Comparison of ENCODE assay signal across 8 cellular contexts in genomic region chr14:49766839-49767238, GRCh38. TPM values are rescaled to one million over a fixed set of nuclear protein-coding genes. Genes with fewer than 3 reads are reported as not detected.
DNase-seq lines count a peak whose midpoint lies in the region; ATAC-seq and TF ChIP-seq lines count a peak whose summit lies in the region.

No MANE protein-coding gene starts in this region.

- H3K27ac ChIP-seq in GM23338 (ENCODE audit: low read depth) = peak overlapping the region; percentile 99
- H3K27ac ChIP-seq in RWPE2 (ENCODE audit: poor library complexity, severe bottlenecking) = peak overlapping the region; percentile 79
- peak overlapping the region; percentile 86 to 99 for H3K27ac ChIP-seq in esophagus (ENCODE audit: low read depth in 2 of 2, low read length in 1 of 2)
- H3K27ac ChIP-seq in parathyroid adenoma = peak overlapping the region; percentile 99

- H3K4me3 ChIP-seq in GM23338 (peak overlapping the region; percentile 99), RWPE2 (ENCODE audit: severe bottlenecking) (peak overlapping the region; percentile 68), esophagus (ENCODE audit: low read depth in 1 of 2, low read length in 2 of 2) (peak overlapping the region in 1 of 2 donors; percentile 74), parathyroid adenoma (ENCODE audit: low read depth, low read length) (peak overlapping the region; percentile 74)

- no peaks in the 10 kb centered on the region for H3K27me3 ChIP-seq in GM23338 (ENCODE audit: insufficient read depth)
- no peaks in the 10 kb centered on the region for H3K27me3 ChIP-seq in RWPE2 (ENCODE audit: insufficient read depth, poor library complexity, severe bottlenecking)
- no peaks in the 10 kb centered on the region for H3K27me3 ChIP-seq in esophagus (ENCODE audit: control insufficient read depth in 1 of 2, insufficient read depth in 2 of 2, low read length in 2 of 2)
- no peaks in the 10 kb centered on the region for H3K27me3 ChIP-seq in parathyroid adenoma (ENCODE audit: control insufficient read depth, insufficient read depth, low read length)

- peaks cover 17% of the 10 kb centered on the region for H3K4me1 ChIP-seq in GM23338 (ENCODE audit: insufficient read depth)
- H3K4me1 ChIP-seq in RWPE2 (ENCODE audit: insufficient read depth, poor library complexity, severe bottlenecking) = peaks cover 4% of the 10 kb centered on the region
- peaks cover 0 to 5% of the 10 kb centered on the region in 2 donors for H3K4me1 ChIP-seq in esophagus (ENCODE audit: control insufficient read depth in 2 of 2, insufficient read depth in 2 of 2, low read length in 1 of 2)
- peaks cover 4% of the 10 kb centered on the region for H3K4me1 ChIP-seq in parathyroid adenoma

- peaks cover 31% of the 10 kb centered on the region for H3K79me2 ChIP-seq in GM23338 (replicated peaks; ENCODE audit: insufficient read depth)
- peaks cover 15% of the 10 kb centered on the region for H3K79me2 ChIP-seq in parathyroid adenoma

- H3K36me3 ChIP-seq in GM23338 (ENCODE audit: insufficient read depth) (no peaks in the 10 kb centered on the region), RWPE2 (ENCODE audit: low read depth) (peaks cover 6% of the 10 kb centered on the region), esophagus (ENCODE audit: control insufficient read depth in 2 of 2, insufficient read depth in 2 of 2, low read length in 1 of 2) (no peaks in the 10 kb centered on the region), parathyroid adenoma (ENCODE audit: control insufficient read depth, insufficient read depth, low read length) (no peaks in the 10 kb centered on the region)

- DNase-seq in GM23338 (ENCODE audit: low spot score) = no peak
- no peak for DNase-seq in RWPE2 (ENCODE audit: low spot score)
- no peak for DNase-seq in KBM-7
- DNase-seq in iPS-NIHi7 (ENCODE audit: extremely low spot score) = no peak

- ATAC-seq in GM23338 = no peak
- ATAC-seq in RWPE2 (ENCODE audit: low read depth) = no peak
- ATAC-seq in GM19455 (IDR thresholded peaks at IDR 0.05; ENCODE audit: unreplicated experiment) = no peak
- ATAC-seq in GM18498 (IDR thresholded peaks at IDR 0.05; ENCODE audit: unreplicated experiment) = no peak

- H3K9me3 Mint-ChIP-seq in GM23338 = no peaks in the 10 kb centered on the region; the same call in 2 of the 3 replicates

- peaks cover 5% of the 10 kb centered on the region for H3K27me3 Mint-ChIP-seq in GM23338 (ENCODE audit: insufficient read depth, low read depth, poor library complexity)

- H3K4me1 Mint-ChIP-seq in GM23338 = peaks cover 20% of the 10 kb centered on the region

- H3K27ac Mint-ChIP-seq in GM23338 = peak overlapping the region; percentile 98

- peak overlapping the region; percentile 96 for H2AFZ ChIP-seq in GM23338
- H2AFZ ChIP-seq in parathyroid adenoma = peak overlapping the region; percentile 98

- peaks cover 4% of the 10 kb centered on the region; the same call in 1 of the 3 replicates for H3K36me3 Mint-ChIP-seq in GM23338 (ENCODE audit: low read depth)

- TF ChIP-seq CTCF in GM23338 (conservative IDR thresholded peaks at IDR 0.05; ENCODE audit: low read depth in 2 of 2) (no peak), RWPE2 (IDR thresholded peaks at IDR 0.05; ENCODE audit: poor library complexity, severe bottlenecking) (no peak), parathyroid adenoma (IDR thresholded peaks at IDR 0.05) (no peak)

- H3F3A ChIP-seq in GM23338 (replicated peaks; ENCODE audit: low read depth) = peaks cover 15% of the 10 kb centered on the region; the same call in 1 of the 2 replicates

- H3K4me2 ChIP-seq in GM23338 (peak overlapping the region; percentile 71), parathyroid adenoma (ENCODE audit: low read length) (peak overlapping the region; percentile 99)

- H4K20me1 ChIP-seq in GM23338 (replicated peaks; ENCODE audit: insufficient read depth) = no peaks in the 10 kb centered on the region

- in situ Hi-C loops in KBM-7 (cut with MboI; ENCODE audit: low pct_unique_long_range_greater_than_20kb, low sequenced_read_pairs) = no loop called here

- H3K9me2 ChIP-seq in GM23338 (ENCODE audit: insufficient read depth) = no peaks in the 10 kb centered on the region

- peak overlapping the region; percentile 58 for H3K9ac ChIP-seq in parathyroid adenoma

- no peaks in the 10 kb centered on the region for H3K9me3 ChIP-seq in RWPE2 (ENCODE audit: severe bottlenecking)
- H3K9me3 ChIP-seq in esophagus (ENCODE audit: control insufficient read depth in 2 of 2, insufficient read depth in 1 of 2, low read depth in 1 of 2, low read length in 1 of 2) = no peaks in the 10 kb centered on the region
- H3K9me3 ChIP-seq in parathyroid adenoma (ENCODE audit: control insufficient read depth, low read length) = no peaks in the 10 kb centered on the region

- H3K4me3 Mint-ChIP-seq in GM23338 = peak overlapping the region; percentile 99

- 66 to 73% methylated on average over 10 of the region's 10 CpGs for WGBS in esophagus, 2 donors

TF ChIP-seq in GM23338, 12 proteins besides CTCF, POLR2A, EP300 and RAD21:
- TF ChIP-seq ZNF114 (CRISPR knock-in tag; IDR thresholded peaks at IDR 0.05) = no peak
- TF ChIP-seq JUNB (IDR thresholded peaks at IDR 0.05; ENCODE audit: unreplicated experiment) = no peak
- TF ChIP-seq EZH2phosphoT487 (IDR thresholded peaks at IDR 0.05; ENCODE audit: unreplicated experiment) = no peak
- TF ChIP-seq CREB1 (CRISPR knock-in tag; IDR thresholded peaks at IDR 0.05; ENCODE audit: low read depth) = no peak
- no peak for TF ChIP-seq POLR2AphosphoS5 (IDR thresholded peaks at IDR 0.05; ENCODE audit: low read depth)
- no peak for TF ChIP-seq ZNF462 (CRISPR knock-in tag; IDR thresholded peaks at IDR 0.05)

RNA-seq across cellular contexts. Expression of gene KLHDC2, which starts 1.1 kb away (rescaled TPM):
- 61.9 and 67.1 TPM in 2 replicates for total RNA-seq in GM23338 (2014; rRNA removed; shearing (Covaris generic))
- polyA plus RNA-seq in GM23338 (2016; fragmentation: Nextera tagmentation; extraction: Ambion mirVana) = 34.1 and 38.5 TPM in 2 replicates
- polyA plus RNA-seq in esophagus = 10 to 100 TPM; 24.2 to 31.6 TPM
